In genomic region chr14:73238941-73239340, GRCh38 we compare ENCODE assay signal across 13 cellular contexts. TPM values are rescaled to one million over a fixed set of nuclear protein-coding genes. Genes with fewer than 3 reads are reported as not detected.
DNase-seq lines count a peak whose midpoint lies in the region; ATAC-seq, FAIRE-seq and TF ChIP-seq lines count a peak whose summit lies in the region.
"Had no signal": no experiment of that assay in that cellular context is flagged by ENCODE, and none has a peak within 500 bp of the region (broad histone marks: within the 10 kb centered on the region; RNA-seq: fewer than 3 reads in every experiment).

No MANE protein-coding gene starts in this region.

- POLR2A ChIA-PET in A673 (lab: Charles Lee; ENCODE audit: low non-redundant PET) = no interaction called here

- H3K4me1 ChIP-seq in adipocyte (ENCODE audit: control insufficient read depth, insufficient read depth, low read length) (peaks cover 33% of the 10 kb centered on the region), keratinocyte (ENCODE audit: control insufficient read depth, extremely low read depth, insufficient read depth, low read length) (peaks cover 42% of the 10 kb centered on the region), A673 (ENCODE audit: insufficient read depth, low read length, poor library complexity, severe bottlenecking) (peaks cover 12% of the 10 kb centered on the region)

- no peak overlapping the region for H3K27ac ChIP-seq in keratinocyte (ENCODE audit: control insufficient read depth, insufficient read depth, low read length)
- H3K27ac ChIP-seq in A673 (ENCODE audit: low read depth, low read length, poor library complexity, severe bottlenecking) = no peak overlapping the region
- H3K27ac ChIP-seq: 22Rv1 had no signal

- no peak for ATAC-seq in stimulated activated effector memory CD8-positive, alpha-beta T cell treated with anti-CD3 and anti-CD28 coated beads, Interleukin-12 subunit alpha, Interleukin-12 subunit beta, amount 100 ng/mL, for 72 hours

- no peaks in the 10 kb centered on the region for H3K9me3 Mint-ChIP-seq in stimulated activated effector memory CD8-positive, alpha-beta T cell treated with anti-CD3 and anti-CD28 coated beads, Interleukin-12 subunit alpha, Interleukin-12 subunit beta, amount 100 ng/mL, for 72 hours

- CTCF ChIA-PET in A673 (lab: Charles Lee) = no interaction called here

- H3K4me3 Mint-ChIP-seq in stimulated activated effector memory CD8-positive, alpha-beta T cell treated with anti-CD3 and anti-CD28 coated beads, Interleukin-12 subunit alpha, Interleukin-12 subunit beta, amount 100 ng/mL, for 72 hours = peak overlapping the region; percentile 47

- H3K79me2 ChIP-seq in keratinocyte (ENCODE audit: control insufficient read depth, insufficient read depth, low read length) = no peaks in the 10 kb centered on the region

- H3K4me2 ChIP-seq in keratinocyte (ENCODE audit: control insufficient read depth, extremely low read depth, insufficient read depth, low read depth, low read length) = peak overlapping the region; percentile 89

- no peaks in the 10 kb centered on the region for H3K9me3 ChIP-seq in adipocyte (ENCODE audit: control insufficient read depth, low read length)
- no peaks in the 10 kb centered on the region for H3K9me3 ChIP-seq in keratinocyte (ENCODE audit: control insufficient read depth, low read depth, low read length)
- H3K9me3 ChIP-seq in A673 (ENCODE audit: low read depth, low read length, poor library complexity, severe bottlenecking) = no peaks in the 10 kb centered on the region

- H3K4me3 ChIP-seq in adipocyte (ENCODE audit: low read length) (peak overlapping the region; percentile 59), keratinocyte (ENCODE audit: control insufficient read depth in 2 of 3, extremely low read depth in 1 of 3, insufficient read depth in 2 of 3, low read depth in 1 of 3, low read length in 3 of 3) (peak overlapping the region in 1 of 3 experiments; percentile 56), A673 (ENCODE audit: low read depth, low read length, poor library complexity, severe bottlenecking) (no peak overlapping the region)

- H3K36me3 ChIP-seq in adipocyte (ENCODE audit: control insufficient read depth, insufficient read depth, low read length, severe bottlenecking) (no peaks in the 10 kb centered on the region), keratinocyte (ENCODE audit: control insufficient read depth in 2 of 2, extremely low read depth in 1 of 2, insufficient read depth in 2 of 2, low read length in 2 of 2) (no peaks in the 10 kb centered on the region), A673 (ENCODE audit: insufficient read depth, low read length, poor library complexity, severe bottlenecking) (no peaks in the 10 kb centered on the region)

- intact Hi-C loops in A673 (cut with micrococcal nuclease; ENCODE audit: unreplicated experiment) = no loop called here

- H3K27me3 ChIP-seq in adipocyte (replicated peaks; ENCODE audit: control insufficient read depth, insufficient read depth, low read length) = peaks cover 19% of the 10 kb centered on the region
- H3K27me3 ChIP-seq in keratinocyte (ENCODE audit: control insufficient read depth, extremely low read depth, insufficient read depth, low read length) = peaks cover 62% of the 10 kb centered on the region
- peaks cover 26% of the 10 kb centered on the region for H3K27me3 ChIP-seq in A673 (replicated peaks; ENCODE audit: insufficient read depth, low read depth, low read length, poor library complexity)

- peak overlapping the region; percentile 21 for H3K9ac ChIP-seq in adipocyte (ENCODE audit: low read length)
- no peak overlapping the region for H3K9ac ChIP-seq in keratinocyte (ENCODE audit: control insufficient read depth, extremely low read depth, insufficient read depth, low read length)

- peaks cover 6% of the 10 kb centered on the region for H3K36me3 Mint-ChIP-seq in stimulated activated effector memory CD8-positive, alpha-beta T cell treated with anti-CD3 and anti-CD28 coated beads, Interleukin-12 subunit alpha, Interleukin-12 subunit beta, amount 100 ng/mL, for 72 hours

- H3K27ac Mint-ChIP-seq in stimulated activated effector memory CD8-positive, alpha-beta T cell treated with anti-CD3 and anti-CD28 coated beads, Interleukin-12 subunit alpha, Interleukin-12 subunit beta, amount 100 ng/mL, for 72 hours = no peak overlapping the region

- peaks cover 3% of the 10 kb centered on the region for H4K20me1 ChIP-seq in keratinocyte (ENCODE audit: control insufficient read depth, extremely low read depth, insufficient read depth, low read length)

- FAIRE-seq in keratinocyte (lab: Jason Lieb, UNC) = no peak
- FAIRE-seq: colon had no signal

- no TSS peak for BruUV-seq in A673 (replicated peaks; lab: Mats Ljungman, UMichigan)

- peaks cover 39% of the 10 kb centered on the region for H3K4me1 Mint-ChIP-seq in stimulated activated effector memory CD8-positive, alpha-beta T cell treated with anti-CD3 and anti-CD28 coated beads, Interleukin-12 subunit alpha, Interleukin-12 subunit beta, amount 100 ng/mL, for 72 hours

- TF ChIP-seq CTCF in keratinocyte (optimal IDR thresholded peaks at IDR 0.05 in 1 of 3, IDR thresholded peaks at IDR 0.05 in 1 of 3, conservative IDR thresholded peaks at IDR 0.05 in 1 of 3; ENCODE audit: extremely low read depth in 1 of 3, insufficient read depth in 2 of 3, low read length in 3 of 3) (no peak), A673 (conservative IDR thresholded peaks at IDR 0.05; ENCODE audit: low read depth, low read length) (no peak)

- DNase-seq in DMS53 (lab: John Stamatoyannopoulos, UW) (peak; percentile 15), DMS53 treated with DMSO at 0.1 percent for 48 hours (lab: John Stamatoyannopoulos, UW; ENCODE audit: unreplicated experiment) (no peak), adipocyte (ENCODE audit: low read depth) (peak; percentile 19), keratinocyte (ENCODE audit: low read depth, low spot score) (no peak), NCI-H2171 treated with DMSO at 0.1 percent for 48 hours (lab: John Stamatoyannopoulos, UW) (no peak), A673 (ENCODE audit: low spot score) (no peak), NCI-H1092 (lab: John Stamatoyannopoulos, UW) (no peak)
- DNase-seq in stimulated activated effector memory CD8-positive, alpha-beta T cell treated with anti-CD3 and anti-CD28 coated beads, Interleukin-12 subunit alpha, Interleukin-12 subunit beta, amount 100 ng/mL, for 72 hours (ENCODE audit: low spot score in 2 of 2) = no peak
- DNase-seq: activated CD8-positive, alpha-beta memory T cell treated with anti-CD3 and anti-CD28 coated beads for 24 hours; MM.1S had no signal

- H3K9me1 ChIP-seq in keratinocyte (ENCODE audit: control insufficient read depth, extremely low read depth, insufficient read depth, low read length) = peaks cover 3% of the 10 kb centered on the region

- dilution Hi-C loops in keratinocyte (cut with MboI; ENCODE audit: extremely low pct_ligation_motif_present, low sequenced_read_pairs) = no loop called here

- no peak overlapping the region for H2AFZ ChIP-seq in keratinocyte (ENCODE audit: control insufficient read depth, low read length)

RNA-seq across cellular contexts. Expression of gene PAPLN, which starts 1.6 kb away (rescaled TPM):
- polyA plus RNA-seq in keratinocyte = 4.7 to 18.6 TPM (median 8.2 TPM) in 3 replicates
- polyA plus RNA-seq in keratinocyte (2011; ENCODE audit: low read depth) = 8.2 TPM
- 2.9 and 3.6 TPM in 2 replicates for polyA plus RNA-seq in keratinocyte (2011; cell fraction: cytosol; rRNA removed)
- 47.3 and 63.7 TPM in 2 replicates for polyA plus RNA-seq in keratinocyte (2011; cell fraction: nucleus; rRNA removed)
- polyA plus RNA-seq in keratinocyte (2012; ENCODE audit: low replicate concordance) = 2.9 and 6.9 TPM in 2 replicates
- polyA minus RNA-seq in keratinocyte = 4.1 to 11.0 TPM (median 7.7 TPM) in 3 replicates
- 4.8 TPM for polyA minus RNA-seq in keratinocyte (2011; cell fraction: cytosol; rRNA and poly(A)+ RNA removed)
- polyA minus RNA-seq in keratinocyte (2011; cell fraction: nucleus; rRNA and poly(A)+ RNA removed) = 18.5 and 20.1 TPM in 2 replicates
- 0.31 and 0.75 TPM in 2 replicates for total RNA-seq in A673 (2021)
- total RNA-seq: SK-MEL-5 had no signal

Comparison
In these comparisons a context has a peak if more than half of its experiments do, and no peak if none do; other contexts are left out.
1. DNase-seq: peak in DMS53 (single experiment) and adipocyte (single experiment); none in DMS53 treated with DMSO at 0.1 percent for 48 hours (single experiment), keratinocyte (single experiment), stimulated activated effector memory CD8-positive, alpha-beta T cell treated with anti-CD3 and anti-CD28 coated beads, Interleukin-12 subunit alpha, Interleukin-12 subunit beta, amount 100 ng/mL, for 72 hours (0 of 2), NCI-H2171 treated with DMSO at 0.1 percent for 48 hours (single experiment), A673 (single experiment) and NCI-H1092 (single experiment).